Comparison of ENCODE assay signal across 1 cellular context in the genomic region with DNA sequence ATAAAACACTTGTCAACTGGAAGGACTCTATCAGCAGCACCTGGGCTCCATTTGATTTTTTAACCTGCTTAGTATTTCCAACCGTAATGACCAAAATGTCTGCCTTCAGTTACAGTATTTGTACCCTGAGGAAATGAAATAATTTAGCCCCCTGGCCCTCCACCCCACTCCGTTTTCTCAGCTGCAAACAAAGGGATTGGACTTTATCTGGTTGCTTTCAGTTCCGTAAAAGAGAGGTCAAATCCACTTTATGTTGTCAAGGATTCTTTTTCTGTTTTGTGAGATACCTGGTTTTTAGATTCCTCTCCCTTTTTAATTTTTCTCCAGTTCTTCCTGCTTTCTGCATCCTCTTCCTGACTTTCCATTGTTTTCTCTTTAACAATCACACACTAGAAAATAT.
TF ChIP-seq lines count a peak whose summit lies in the region.

No MANE protein-coding gene starts in this region.

TF ChIP-seq in HepG2, 621 proteins besides CTCF, POLR2A, EP300 and RAD21 (continued from another document):
- TF ChIP-seq, protein P1, sequence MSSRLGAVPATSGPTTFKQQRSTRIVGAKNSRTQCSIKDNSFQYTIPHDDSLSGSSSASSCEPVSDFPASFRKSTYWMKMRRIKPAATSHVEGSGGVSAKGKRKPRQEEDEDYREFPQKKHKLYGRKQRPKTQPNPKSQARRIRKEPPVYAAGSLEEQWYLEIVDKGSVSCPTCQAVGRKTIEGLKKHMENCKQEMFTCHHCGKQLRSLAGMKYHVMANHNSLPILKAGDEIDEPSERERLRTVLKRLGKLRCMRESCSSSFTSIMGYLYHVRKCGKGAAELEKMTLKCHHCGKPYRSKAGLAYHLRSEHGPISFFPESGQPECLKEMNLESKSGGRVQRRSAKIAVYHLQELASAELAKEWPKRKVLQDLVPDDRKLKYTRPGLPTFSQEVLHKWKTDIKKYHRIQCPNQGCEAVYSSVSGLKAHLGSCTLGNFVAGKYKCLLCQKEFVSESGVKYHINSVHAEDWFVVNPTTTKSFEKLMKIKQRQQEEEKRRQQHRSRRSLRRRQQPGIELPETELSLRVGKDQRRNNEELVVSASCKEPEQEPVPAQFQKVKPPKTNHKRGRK (CRISPR knock-in tag; IDR thresholded peaks at IDR 0.05), result no peak
- no peak for TF ChIP-seq ZNF749 (CRISPR knock-in tag; IDR thresholded peaks at IDR 0.05; ENCODE audit: borderline replicate concordance)
- TF ChIP-seq, protein P2, sequence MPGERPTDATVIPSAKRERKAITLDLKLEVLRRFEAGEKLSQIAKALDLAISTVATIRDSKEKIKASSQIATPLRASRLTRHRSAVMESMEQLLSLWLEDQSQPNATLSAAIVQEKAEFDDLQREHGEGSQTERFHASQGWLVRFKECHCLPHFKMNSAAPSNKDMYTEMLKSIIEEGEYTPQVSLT (CRISPR knock-in tag; IDR thresholded peaks at IDR 0.05; ENCODE audit: borderline replicate concordance, low read depth), result no peak
